ENCODE assay signal across 14 cellular contexts in genomic region chr4:177118596-177118995, GRCh38.
A peak's percentile ranks its signal among the peaks of the same experiment; 100 is the strongest.
DNase-seq lines count a peak whose midpoint lies in the region; ATAC-seq and TF ChIP-seq lines count a peak whose summit lies in the region.
"Had no signal": no experiment of that assay in that cellular context is flagged by ENCODE, and none has a peak within 500 bp of the region (broad histone marks: within the 10 kb centered on the region; RNA-seq: fewer than 3 reads in every experiment).

No MANE protein-coding gene starts in this region.

- peaks cover 2% of the 10 kb centered on the region for H3K27me3 Mint-ChIP-seq in GM23338 (ENCODE audit: insufficient read depth, low read depth, poor library complexity)

- H3K36me3 ChIP-seq in OCI-LY7 (ENCODE audit: insufficient read depth, low read length) (no peaks in the 10 kb centered on the region), GM23338 (ENCODE audit: insufficient read depth) (no peaks in the 10 kb centered on the region)
- H3K36me3 ChIP-seq: colonic mucosa, Peyer's patch had no signal

- H4K20me1 ChIP-seq in OCI-LY7 (ENCODE audit: insufficient read depth, low read length) (no peaks in the 10 kb centered on the region), GM23338 (replicated peaks; ENCODE audit: insufficient read depth) (no peaks in the 10 kb centered on the region)

- DNase-seq in DMS 273 (lab: John Stamatoyannopoulos, UW; ENCODE audit: unreplicated experiment) (peak; percentile 92), foreskin keratinocyte (peak; percentile 56 to 75), pons (ENCODE audit: low spot score) (peak; percentile 29), NCI-H2227 treated with DMSO at 0.1 percent for 48 hours (lab: John Stamatoyannopoulos, UW) (no peak), OCI-LY7 (ENCODE audit: low spot score) (no peak), GM23338 (ENCODE audit: low spot score) (no peak)
- DNase-seq: activated T-cell treated with anti-CD3 and anti-CD28 coated beads, Interleukin-2, amount 50 U/mL, for 48 hours; CD4-positive, alpha-beta memory T cell; colonic mucosa; NCI-H187 had no signal

- H3K9me3 Mint-ChIP-seq in GM23338 = peaks cover 15% of the 10 kb centered on the region; the same call in 2 of the 3 replicates

- H3K4me3 Mint-ChIP-seq in GM23338 = no peak overlapping the region
- H3K4me3 Mint-ChIP-seq: CD4-positive, alpha-beta memory T cell; neural crest cell had no signal

- no peaks in the 10 kb centered on the region for H3K79me2 ChIP-seq in OCI-LY7 (ENCODE audit: insufficient read depth, low read depth, low read length)
- H3K79me2 ChIP-seq in GM23338 (replicated peaks; ENCODE audit: insufficient read depth) = no peaks in the 10 kb centered on the region

- ATAC-seq in SK-N-SH treated with all-trans-retinoic acid at 6 μM for 48 hours (peak; percentile 93), foreskin keratinocyte (no peak), GM19023 (IDR thresholded peaks at IDR 0.05; ENCODE audit: unreplicated experiment) (no peak), GM23338 (no peak)

- H3K4me2 ChIP-seq in OCI-LY7 (ENCODE audit: low read length) = no peak overlapping the region
- H3K4me2 ChIP-seq in GM23338 = no peak overlapping the region

- no peaks in the 10 kb centered on the region for H3K9me3 ChIP-seq in OCI-LY7 (ENCODE audit: low read length)
- H3K9me3 ChIP-seq: colonic mucosa, Peyer's patch had no signal

- no TSS peak for BruUV-seq in OCI-LY7 (replicated peaks; lab: Mats Ljungman, UMichigan)

- no peaks in the 10 kb centered on the region for H3F3A ChIP-seq in GM23338 (replicated peaks; ENCODE audit: low read depth)

- TF ChIP-seq CTCF in foreskin keratinocyte (conservative IDR thresholded peaks at IDR 0.05) = no peak
- TF ChIP-seq CTCF in OCI-LY7 (conservative IDR thresholded peaks at IDR 0.05; ENCODE audit: low read length) = no peak
- TF ChIP-seq CTCF in GM23338 (conservative IDR thresholded peaks at IDR 0.05; ENCODE audit: low read depth in 2 of 2) = no peak

- intact Hi-C loops in OCI-LY7 (cut with micrococcal nuclease; ENCODE audit: unreplicated experiment) = no loop called here

- H3K27ac ChIP-seq in foreskin keratinocyte (no peak overlapping the region), OCI-LY7 (ENCODE audit: low read depth, low read length, poor library complexity, severe bottlenecking) (no peak overlapping the region), GM23338 (ENCODE audit: low read depth) (no peak overlapping the region)
- H3K27ac ChIP-seq: colonic mucosa, Peyer's patch had no signal

- H2AFZ ChIP-seq in OCI-LY7 (ENCODE audit: low read length) (no peak overlapping the region), GM23338 (no peak overlapping the region)

- H3K9me2 ChIP-seq in OCI-LY7 (ENCODE audit: insufficient read depth, low read length) (no peaks in the 10 kb centered on the region), GM23338 (ENCODE audit: insufficient read depth) (0 out of 2 replicates have a peak, but pooled peaks cover 5% of the 10 kb centered on the region)

- H3K27me3 ChIP-seq in foreskin keratinocyte (no peaks in the 10 kb centered on the region), GM23338 (ENCODE audit: insufficient read depth) (no peaks in the 10 kb centered on the region)
- H3K27me3 ChIP-seq: colonic mucosa, Peyer's patch had no signal

- POLR2A ChIA-PET in OCI-LY7 (lab: Charles Lee) = interaction anchor here (0.5 kb wide), 1 partner anchor 36 kb away, joined by 3 read pairs; no protein-coding TSS in a partner anchor

- H3K27ac Mint-ChIP-seq in GM23338 = no peak overlapping the region
- H3K27ac Mint-ChIP-seq: CD4-positive, alpha-beta memory T cell had no signal

- CTCF ChIA-PET in OCI-LY7 (lab: Charles Lee; ENCODE audit: unreplicated experiment) = no interaction called here

- H3K4me1 Mint-ChIP-seq in GM23338 = peaks cover 11% of the 10 kb centered on the region
- H3K4me1 Mint-ChIP-seq: CD4-positive, alpha-beta memory T cell had no signal

- H3K4me3 ChIP-seq in OCI-LY7 (ENCODE audit: low read depth, low read length, poor library complexity, severe bottlenecking) = no peak overlapping the region
- H3K4me3 ChIP-seq in GM23338 = no peak overlapping the region
- H3K4me3 ChIP-seq: colonic mucosa, Peyer's patch had no signal

- peaks cover 9% of the 10 kb centered on the region for H3K4me1 ChIP-seq in foreskin keratinocyte
- H3K4me1 ChIP-seq in OCI-LY7 (ENCODE audit: insufficient read depth, low read length, poor library complexity, severe bottlenecking) = no peaks in the 10 kb centered on the region
- peaks cover 24% of the 10 kb centered on the region for H3K4me1 ChIP-seq in GM23338 (ENCODE audit: insufficient read depth)
- H3K4me1 ChIP-seq: colonic mucosa, Peyer's patch had no signal

- peaks cover 10% of the 10 kb centered on the region; the same call in 1 of the 3 replicates for H3K36me3 Mint-ChIP-seq in GM23338 (ENCODE audit: low read depth)
- H3K36me3 Mint-ChIP-seq: CD4-positive, alpha-beta memory T cell had no signal

TF ChIP-seq in SK-N-SH treated with all-trans-retinoic acid at 6 μM for 48 hours, 23 proteins besides CTCF, POLR2A, EP300 and RAD21 (continues in another document):
- TF ChIP-seq ISL1 (CRISPR knock-in tag; IDR thresholded peaks at IDR 0.05) (no peak), TSHZ2 (CRISPR knock-in tag; IDR thresholded peaks at IDR 0.05) (no peak), CSDC2 (CRISPR knock-in tag; IDR thresholded peaks at IDR 0.05) (no peak)

TF ChIP-seq in GM23338, 12 proteins besides CTCF, POLR2A, EP300 and RAD21 (continues in another document):
- TF ChIP-seq EZH2 (IDR thresholded peaks at IDR 0.05; ENCODE audit: low read depth, unreplicated experiment) (no peak), REST (IDR thresholded peaks at IDR 0.05; ENCODE audit: unreplicated experiment) (no peak), ZNF114 (CRISPR knock-in tag; IDR thresholded peaks at IDR 0.05) (no peak), CREB1 (CRISPR knock-in tag; IDR thresholded peaks at IDR 0.05; ENCODE audit: low read depth) (no peak), JUNB (IDR thresholded peaks at IDR 0.05; ENCODE audit: unreplicated experiment) (no peak), ETS1 (IDR thresholded peaks at IDR 0.05) (no peak), STAT1 (IDR thresholded peaks at IDR 0.05; ENCODE audit: unreplicated experiment) (no peak)

Comparison
In these comparisons a context has a peak if more than half of its experiments do, and no peak if none do; other contexts are left out.
1. DNase-seq: peak in DMS 273 (single experiment), foreskin keratinocyte (2 of 2) and pons (single experiment); none in NCI-H2227 treated with DMSO at 0.1 percent for 48 hours (single experiment), OCI-LY7 (single experiment) and GM23338 (single experiment).